In genomic region chr18:44325903-44326650, GRCh38 we compare ENCODE assay signal across 8 cellular contexts.
DNase-seq lines count a peak whose midpoint lies in the region; ATAC-seq and TF ChIP-seq lines count a peak whose summit lies in the region.

No MANE protein-coding gene starts in this region.

- intact Hi-C loops in Calu3 (cut with micrococcal nuclease; ENCODE audit: unreplicated experiment), result loop anchor here (1.0 to 5.0 kb wide), 3 partner anchors 196 to 704 kb away; no protein-coding TSS in a partner anchor
- intact Hi-C loops in vagina (cut with DNase I), result no loop called here

- peak; percentile 63 for TF ChIP-seq CTCF in Calu3 (IDR thresholded peaks at IDR 0.05; ENCODE audit: unreplicated experiment)
- TF ChIP-seq CTCF in HFF-Myc (IDR thresholded peaks at IDR 0.05; ENCODE audit: low read depth, low read length, missing control alignments), result peak; percentile 67
- no peak for TF ChIP-seq CTCF in vagina (IDR thresholded peaks at IDR 0.05)

- no peaks in the 10 kb centered on the region for H3K4me1 ChIP-seq in vagina

- no peaks in the 10 kb centered on the region for H3K4me1 Mint-ChIP-seq in Calu3 (ENCODE audit: low read depth, unreplicated experiment)

- H3K9me3 ChIP-seq in vagina, result no peaks in the 10 kb centered on the region

- H3K4me3 Mint-ChIP-seq in Calu3 (ENCODE audit: low read depth, unreplicated experiment), result no peak overlapping the region

- DNase-seq in Calu3, result peak; percentile 78
- DNase-seq in HFF-Myc (ENCODE audit: extremely low read depth, low read depth), result peak; percentile 55
- DNase-seq in NCI-H748 treated with DMSO at 0.1 percent for 48 hours (lab: John Stamatoyannopoulos, UW), result peak; percentile 71
- DNase-seq in ecto neural progenitor cell (ENCODE audit: low spot score), result peak; percentile 61
- peak; percentile 22 for DNase-seq in midbrain (lab: John Stamatoyannopoulos, UW)
- no peak for DNase-seq in vagina (ENCODE audit: extremely low spot score in 2 of 2)
- DNase-seq in activated gamma-delta T cell (lab: John Stamatoyannopoulos, UW), result no peak

- H3K27ac Mint-ChIP-seq in Calu3 (ENCODE audit: unreplicated experiment), result no peak overlapping the region

- H3K27me3 ChIP-seq in vagina, result no peaks in the 10 kb centered on the region

- no peak overlapping the region for H3K27ac ChIP-seq in vagina

- TF ChIP-seq POLR2A in vagina (IDR thresholded peaks at IDR 0.05), result no peak

- H3K4me3 ChIP-seq in HFF-Myc (replicated peaks; ENCODE audit: low read depth, low read length) (no peak overlapping the region), vagina (no peak overlapping the region)

- CTCF ChIA-PET in Calu3 (lab: Charles Lee), result interaction anchor here (1.2 kb wide), 1 partner anchor 20 kb away, joined by 4 read pairs; no protein-coding TSS in a partner anchor

- no TSS peak for BruUV-seq in Calu3 (replicated peaks; lab: Mats Ljungman, UMichigan)

- H3K36me3 Mint-ChIP-seq in Calu3 (ENCODE audit: insufficient read depth, unreplicated experiment), result no peaks in the 10 kb centered on the region

- H3K27me3 Mint-ChIP-seq in Calu3 (ENCODE audit: unreplicated experiment), result no peaks in the 10 kb centered on the region

- no peaks in the 10 kb centered on the region for H3K36me3 ChIP-seq in vagina

- ATAC-seq in GM19463 (IDR thresholded peaks at IDR 0.05; ENCODE audit: unreplicated experiment), result no peak

- no peaks in the 10 kb centered on the region for H3K9me3 Mint-ChIP-seq in Calu3 (ENCODE audit: low read depth, unreplicated experiment)

Comparison
In these comparisons a context has a peak if more than half of its experiments do, and no peak if none do; other contexts are left out.
1. DNase-seq: peak in Calu3 (single experiment), HFF-Myc (single experiment), NCI-H748 treated with DMSO at 0.1 percent for 48 hours (single experiment), ecto neural progenitor cell (single experiment) and midbrain (single experiment); none in vagina (0 of 2) and activated gamma-delta T cell (single experiment).
2. CTCF ChIP-seq: peak in Calu3 (single experiment) and HFF-Myc (single experiment); none in vagina (0 of 3).